Comparison of ENCODE assay signal across 8 cellular contexts in the genomic region with DNA sequence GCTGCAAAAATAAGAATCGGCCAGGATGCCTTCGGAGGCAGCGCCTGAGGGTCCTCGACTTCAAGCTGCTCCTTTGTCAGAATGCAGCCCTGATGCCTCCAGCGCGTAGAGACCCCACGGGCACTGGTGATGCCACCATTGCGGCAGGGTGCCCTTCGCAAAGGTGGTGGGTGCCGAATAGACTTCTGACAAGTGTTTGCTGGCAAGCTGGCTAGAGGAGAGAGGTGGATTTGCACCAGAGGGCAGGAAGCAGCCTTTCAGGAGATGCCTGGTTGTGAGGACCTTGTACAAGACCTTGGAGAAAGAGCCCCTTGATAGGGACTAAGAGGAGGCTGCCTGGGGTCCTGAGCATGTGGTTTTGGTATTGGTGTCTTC.
A peak's percentile ranks its signal among the peaks of the same experiment; 100 is the strongest.
DNase-seq lines count a peak whose midpoint lies in the region; ATAC-seq and TF ChIP-seq lines count a peak whose summit lies in the region.

No MANE protein-coding gene starts in this region.

- peak in 1 of 2 donors; percentile 1 for ATAC-seq in CD4-positive, CD25-positive, alpha-beta regulatory T cell (ENCODE audit: low read depth in 2 of 2)
- ATAC-seq in naive B cell (ENCODE audit: low read depth in 2 of 2) (no peak), GM19328 (IDR thresholded peaks at IDR 0.05; ENCODE audit: unreplicated experiment) (no peak), GM21515 (IDR thresholded peaks at IDR 0.05; ENCODE audit: unreplicated experiment) (no peak)

- no peaks in the 10 kb centered on the region for H3K9me3 Mint-ChIP-seq in CD4-positive, CD25-positive, alpha-beta regulatory T cell
- no peaks in the 10 kb centered on the region for H3K9me3 Mint-ChIP-seq in naive B cell

- H3K27me3 Mint-ChIP-seq in CD4-positive, CD25-positive, alpha-beta regulatory T cell = no peaks in the 10 kb centered on the region
- H3K27me3 Mint-ChIP-seq in naive B cell = no peaks in the 10 kb centered on the region

- H3K27ac Mint-ChIP-seq in CD4-positive, CD25-positive, alpha-beta regulatory T cell = peak overlapping the region; percentile 43 to 89 (median 77)
- peak overlapping the region in 5 of 6 donors; percentile 94 to 98 (median 95) for H3K27ac Mint-ChIP-seq in naive B cell

- H3K4me1 ChIP-seq in CD4-positive, CD25-positive, alpha-beta regulatory T cell (ENCODE audit: control insufficient read depth, insufficient read depth, low read length, poor library complexity, severe bottlenecking) = peaks cover 66% of the 10 kb centered on the region
- peaks cover 40 to 66% of the 10 kb centered on the region in 2 donors for H3K4me1 ChIP-seq in ascending aorta

- no peak for DNase-seq in CD4-positive, CD25-positive, alpha-beta regulatory T cell
- no peak for DNase-seq in HFF-Myc (ENCODE audit: extremely low read depth, low read depth)
- DNase-seq in ascending aorta (ENCODE audit: low spot score in 2 of 2) = no peak
- no peak for DNase-seq in naive B cell
- no peak for DNase-seq in NCI-H1105 treated with DMSO at 0.1 percent for 48 hours (lab: John Stamatoyannopoulos, UW)
- DNase-seq in GM10266 (ENCODE audit: extremely low spot score) = no peak

- H3K27me3 ChIP-seq in CD4-positive, CD25-positive, alpha-beta regulatory T cell (ENCODE audit: control insufficient read depth, insufficient read depth, low read length) = no peaks in the 10 kb centered on the region
- no peaks in the 10 kb centered on the region for H3K27me3 ChIP-seq in ascending aorta

- H3K36me3 ChIP-seq in CD4-positive, CD25-positive, alpha-beta regulatory T cell (ENCODE audit: control insufficient read depth, insufficient read depth, low read length) = no peaks in the 10 kb centered on the region
- no peaks in the 10 kb centered on the region for H3K36me3 ChIP-seq in ascending aorta

- peak overlapping the region; percentile 64 for H3K27ac ChIP-seq in CD4-positive, CD25-positive, alpha-beta regulatory T cell (ENCODE audit: insufficient read depth, low read length, poor library complexity, severe bottlenecking)
- peak overlapping the region; percentile 96 to 99 for H3K27ac ChIP-seq in ascending aorta

- peak overlapping the region; percentile 82 to 96 (median 84) for H3K4me3 Mint-ChIP-seq in CD4-positive, CD25-positive, alpha-beta regulatory T cell
- peak overlapping the region; percentile 67 to 93 (median 86) for H3K4me3 Mint-ChIP-seq in naive B cell

- peaks cover 11 to 73% (median 48%) of the 10 kb centered on the region in 4 donors for H3K4me1 Mint-ChIP-seq in CD4-positive, CD25-positive, alpha-beta regulatory T cell
- H3K4me1 Mint-ChIP-seq in naive B cell = peaks cover 55 to 69% (median 62%) of the 10 kb centered on the region in 3 donors

- no peak for TF ChIP-seq CTCF in HFF-Myc (IDR thresholded peaks at IDR 0.05; ENCODE audit: low read depth, low read length, missing control alignments)
- TF ChIP-seq CTCF in ascending aorta (IDR thresholded peaks at IDR 0.05) = no peak
- no peak for TF ChIP-seq CTCF in GM10266 (IDR thresholded peaks at IDR 0.05; ENCODE audit: control insufficient read depth, insufficient read depth, low read depth, missing control alignments)

- H3K36me3 Mint-ChIP-seq in CD4-positive, CD25-positive, alpha-beta regulatory T cell = no peaks in the 10 kb centered on the region
- no peaks in the 10 kb centered on the region for H3K36me3 Mint-ChIP-seq in naive B cell

- H3K4me3 ChIP-seq in CD4-positive, CD25-positive, alpha-beta regulatory T cell (ENCODE audit: low read depth, low read length) = peak overlapping the region; percentile 57
- H3K4me3 ChIP-seq in HFF-Myc (replicated peaks; ENCODE audit: low read depth, low read length) (peak overlapping the region; percentile 43), ascending aorta (peak overlapping the region; percentile 81 to 82)

- no peaks in the 10 kb centered on the region for H3K9me3 ChIP-seq in CD4-positive, CD25-positive, alpha-beta regulatory T cell (ENCODE audit: control insufficient read depth in 2 of 2, low read length in 2 of 2)
- H3K9me3 ChIP-seq in ascending aorta = no peaks in the 10 kb centered on the region

- intact Hi-C loops in ascending aorta (cut with DNase I) = loop anchor here (10.0 kb wide), 1 partner anchor 201 kb away; the partner anchor contains the start of gene ZCCHC24
